In genomic region chr6:116289876-116290275, GRCh38 we compare ENCODE assay signal across 27 cellular contexts.
"Had no signal": no experiment of that assay in that cellular context is flagged by ENCODE, and none has a peak within 500 bp of the region (broad histone marks: within the 10 kb centered on the region; RNA-seq: fewer than 3 reads in every experiment).

No MANE protein-coding gene starts in this region.

- H3K9me3 Mint-ChIP-seq: dendritic cell treated with granulocyte-macrophage colony-stimulating factor and Interleukin-4, amounts not matched to agents 40 ng/mL and 50 ng/mL, for 4 days; effector memory CD8-positive, alpha-beta T cell had no signal

- H3K4me3 ChIP-seq: colonic mucosa, coronary artery, dorsolateral prefrontal cortex, esophagus muscularis mucosa, esophagus squamous epithelium, gastrocnemius medialis, gastroesophageal sphincter, heart left ventricle, heart right ventricle, hepatocyte had no signal

- H3K4me1 Mint-ChIP-seq: endodermal cell had no signal

- FAIRE-seq: colon, endometrium, endothelial cell of umbilical vein, frontal cortex had no signal

- H3K36me3 ChIP-seq: colonic mucosa, esophagus muscularis mucosa, esophagus squamous epithelium, gastrocnemius medialis, gastroesophageal sphincter, heart left ventricle, heart right ventricle had no signal

- H3K27ac Mint-ChIP-seq: dendritic cell treated with granulocyte-macrophage colony-stimulating factor and Interleukin-4, amounts not matched to agents 40 ng/mL and 50 ng/mL, for 4 days; effector memory CD8-positive, alpha-beta T cell; endodermal cell had no signal

- H3K27me3 Mint-ChIP-seq: dendritic cell treated with granulocyte-macrophage colony-stimulating factor and Interleukin-4, amounts not matched to agents 40 ng/mL and 50 ng/mL, for 4 days; effector memory CD8-positive, alpha-beta T cell had no signal

- DNase-seq: colonic mucosa; dermis blood vessel endothelial cell; dorsolateral prefrontal cortex; effector CD4-positive, alpha-beta T cell; effector CD8-positive, alpha-beta T cell; effector memory CD4-positive, alpha-beta T cell; effector memory CD8-positive, alpha-beta T cell; endodermal cell; erythroblast; esophagus squamous epithelium; foreskin fibroblast; foreskin keratinocyte; foreskin melanocyte; gastrocnemius medialis; glutamatergic neuron; head of caudate nucleus; heart left ventricle; heart right ventricle had no signal

- H3K4me1 ChIP-seq: colonic mucosa, esophagus muscularis mucosa, esophagus squamous epithelium, foreskin keratinocyte, gastrocnemius medialis, gastroesophageal sphincter had no signal

- H3K4me3 Mint-ChIP-seq: dendritic cell treated with granulocyte-macrophage colony-stimulating factor and Interleukin-4, amounts not matched to agents 40 ng/mL and 50 ng/mL, for 4 days; effector memory CD8-positive, alpha-beta T cell; endodermal cell had no signal

- H3K27me3 ChIP-seq: colonic mucosa, dorsolateral prefrontal cortex, esophagus muscularis mucosa, esophagus squamous epithelium, foreskin keratinocyte, gastrocnemius medialis, gastroesophageal sphincter, heart left ventricle, heart right ventricle, hepatocyte had no signal

- H3K9me3 ChIP-seq: colonic mucosa, esophagus muscularis mucosa, esophagus squamous epithelium, gastrocnemius medialis, gastroesophageal sphincter, heart left ventricle, heart right ventricle had no signal
